9 cellular contexts compared by ENCODE assay signal in the genomic region with DNA sequence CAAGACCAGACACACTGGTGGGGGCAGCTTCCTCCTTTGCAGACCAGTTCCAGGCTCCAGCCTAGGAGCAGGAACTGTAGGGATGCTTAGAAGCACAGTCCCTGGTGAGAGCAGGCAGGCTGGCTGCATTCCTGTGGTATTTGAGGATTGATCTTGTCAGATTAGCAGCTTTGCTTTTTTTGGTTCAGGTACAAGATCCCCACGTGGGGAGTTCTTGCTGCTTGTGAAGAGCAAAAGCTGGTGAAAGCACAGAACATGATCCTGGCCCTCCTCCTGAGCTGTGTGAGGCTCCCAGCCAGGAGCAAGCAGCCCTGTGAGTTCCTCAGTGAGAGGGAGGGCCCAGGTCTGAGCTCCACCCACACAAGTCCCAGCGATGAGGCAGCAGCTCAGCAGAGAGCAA.
DNase-seq lines count a peak whose midpoint lies in the region; ATAC-seq and TF ChIP-seq lines count a peak whose summit lies in the region.
"Had no signal": no experiment of that assay in that cellular context is flagged by ENCODE, and none has a peak within 500 bp of the region (broad histone marks: within the 10 kb centered on the region; RNA-seq: fewer than 3 reads in every experiment).

No MANE protein-coding gene starts in this region.

- peaks cover 48% of the 10 kb centered on the region for H3K4me1 ChIP-seq in KMS-11 (ENCODE audit: low read depth, poor library complexity, severe bottlenecking)
- peaks cover 22% of the 10 kb centered on the region for H3K4me1 ChIP-seq in lower lobe of right lung

- H3K27ac Mint-ChIP-seq in MCF 10A (ENCODE audit: low read depth, unreplicated experiment) (peak overlapping the region; percentile 46), T-cell (no peak overlapping the region)
- H3K27ac Mint-ChIP-seq: dendritic cell treated with granulocyte-macrophage colony-stimulating factor and Interleukin-4, amounts not matched to agents 40 ng/mL and 50 ng/mL, for 4 days had no signal

- ATAC-seq in lower lobe of right lung (peak; percentile 91 to 92), T-cell (replicated peaks in 1 of 4) (no peak), HG03378 (IDR thresholded peaks at IDR 0.05; ENCODE audit: unreplicated experiment) (no peak)
- ATAC-seq in activated CD4-positive, CD25-positive, alpha-beta regulatory T cell treated with anti-CD3 and anti-CD28 coated beads, Interleukin-2, amount 50 U/mL, for 24 hours: no peak

- H3K9me3 Mint-ChIP-seq in MCF 10A (ENCODE audit: unreplicated experiment) (no peaks in the 10 kb centered on the region), T-cell (no peaks in the 10 kb centered on the region)
- H3K9me3 Mint-ChIP-seq: dendritic cell treated with granulocyte-macrophage colony-stimulating factor and Interleukin-4, amounts not matched to agents 40 ng/mL and 50 ng/mL, for 4 days had no signal

- H3K79me2 ChIP-seq in KMS-11 (ENCODE audit: insufficient read depth, low read depth): no peaks in the 10 kb centered on the region

- POLR2A ChIA-PET in MCF 10A (lab: Yijun Ruan, JAX) (interaction anchor here (0.7 to 1.3 kb wide), 11 partner anchors 9 to 208 kb away, joined by 3 to 5 read pairs (median 3); partner anchors contain the start of genes ATP6V0B, IPO13 and KDM4A), T-cell (lab: Charles Lee) (no interaction called here)

- CTCF ChIA-PET in MCF 10A (lab: Yijun Ruan, JAX): interaction anchor here (0.6 to 2.6 kb wide), 7 partner anchors 19 to 95 kb away, joined by 3 to 16 read pairs (median 5); no protein-coding TSS in a partner anchor
- CTCF ChIA-PET in T-cell (lab: Charles Lee): no interaction called here

- no TSS peak for BruUV-seq in MCF 10A (replicated peaks; lab: Mats Ljungman, UMichigan)

- H2AFZ ChIP-seq in KMS-11 (ENCODE audit: low read depth): peak overlapping the region; percentile 30; the same call in 1 of the 2 replicates

- H3K4me1 Mint-ChIP-seq in MCF 10A (ENCODE audit: insufficient read depth, unreplicated experiment) (peaks cover 34% of the 10 kb centered on the region), T-cell (peaks cover 5 to 7% (median 7%) of the 10 kb centered on the region in 3 donors)

- H3K4me3 Mint-ChIP-seq in MCF 10A (ENCODE audit: unreplicated experiment) (no peak overlapping the region), T-cell (no peak overlapping the region)
- H3K4me3 Mint-ChIP-seq: dendritic cell treated with granulocyte-macrophage colony-stimulating factor and Interleukin-4, amounts not matched to agents 40 ng/mL and 50 ng/mL, for 4 days had no signal

- no peaks in the 10 kb centered on the region for H3K36me3 Mint-ChIP-seq in MCF 10A (ENCODE audit: insufficient read depth, unreplicated experiment)
- H3K36me3 Mint-ChIP-seq in T-cell: peaks cover 46% of the 10 kb centered on the region

- DNase-seq in AG08396 (ENCODE audit: low spot score) (peak; percentile 85), MCF 10A (ENCODE audit: unreplicated experiment) (peak; percentile 93), lower lobe of right lung (peak; percentile 61), T-cell (no peak), COLO829 (ENCODE audit: low spot score) (no peak)

- H3K36me3 ChIP-seq in KMS-11 (ENCODE audit: insufficient read depth): no peaks in the 10 kb centered on the region
- peaks cover 3% of the 10 kb centered on the region for H3K36me3 ChIP-seq in lower lobe of right lung

- peak overlapping the region; percentile 72 for H3K4me2 ChIP-seq in KMS-11

- H3K9me3 ChIP-seq in lower lobe of right lung: no peaks in the 10 kb centered on the region

- no peak overlapping the region for H3K4me3 ChIP-seq in KMS-11 (IDR thresholded peaks at IDR 0.05; ENCODE audit: insufficient read depth, low read depth, low read length)
- H3K4me3 ChIP-seq in lower lobe of right lung: no peak overlapping the region

- TF ChIP-seq CTCF in KMS-11 (conservative IDR thresholded peaks at IDR 0.05; ENCODE audit: low read depth, low read length) (no peak), MCF 10A (IDR thresholded peaks at IDR 0.05; ENCODE audit: unreplicated experiment) (no peak), lower lobe of right lung (IDR thresholded peaks at IDR 0.05) (no peak)

- intact Hi-C loops in MCF 10A (cut with micrococcal nuclease): loop anchor here (10.0 kb wide), 1 partner anchor 76 kb away; the partner anchor contains the start of gene ARTN
- intact Hi-C loops in lower lobe of right lung (cut with DNase I): no loop called here

- H3K27me3 Mint-ChIP-seq in MCF 10A (ENCODE audit: insufficient read depth, unreplicated experiment) (no peaks in the 10 kb centered on the region), T-cell (no peaks in the 10 kb centered on the region)
- H3K27me3 Mint-ChIP-seq: dendritic cell treated with granulocyte-macrophage colony-stimulating factor and Interleukin-4, amounts not matched to agents 40 ng/mL and 50 ng/mL, for 4 days had no signal

- H3K27ac ChIP-seq in KMS-11: peak overlapping the region; percentile 52
- no peak overlapping the region for H3K27ac ChIP-seq in lower lobe of right lung

- no peaks in the 10 kb centered on the region for H4K20me1 ChIP-seq in KMS-11 (ENCODE audit: insufficient read depth)

- peak overlapping the region; percentile 7; the same call in 1 of the 2 replicates for H3K9ac ChIP-seq in KMS-11

- H3K27me3 ChIP-seq in KMS-11 (ENCODE audit: insufficient read depth, low read depth) (no peaks in the 10 kb centered on the region), lower lobe of right lung (ENCODE audit: low read depth) (no peaks in the 10 kb centered on the region)

Comparison
In these comparisons a context has a peak if more than half of its experiments do, and no peak if none do; other contexts are left out.
1. DNase-seq: peak in AG08396 (single experiment), MCF 10A (single experiment) and lower lobe of right lung (single experiment); none in T-cell (0 of 34) and COLO829 (single experiment).
2. ATAC-seq: peak in lower lobe of right lung (2 of 2); none in T-cell (0 of 4), activated CD4-positive, CD25-positive, alpha-beta regulatory T cell treated with anti-CD3 and anti-CD28 coated beads, Interleukin-2, amount 50 U/mL, for 24 hours (0 of 2) and HG03378 (single experiment).